In genomic region chr22:22925146-22925794, GRCh38 we compare ENCODE assay signal across 1 cellular context.
TF ChIP-seq lines count a peak whose summit lies in the region.

No MANE protein-coding gene starts in this region.

TF ChIP-seq in K562, 482 proteins besides CTCF, POLR2A, EP300 and RAD21:
- peak; percentile 29; the same call in 1 of the 2 replicates for TF ChIP-seq SPI1 (IDR thresholded peaks at IDR 0.05; ENCODE audit: borderline replicate concordance, low read depth, low read length)
- no peak for TF ChIP-seq EGR1 (conservative IDR thresholded peaks at IDR 0.05)
- 0 out of 2 replicates have a peak, but pooled peaks have one; percentile 26 for TF ChIP-seq HMGXB4 (CRISPR knock-in tag; IDR thresholded peaks at IDR 0.05)
- 0 out of 2 replicates have a peak, but pooled peaks have one; percentile 31 for TF ChIP-seq KLF1 (tag; IDR thresholded peaks at IDR 0.05)
- TF ChIP-seq TBL1XR1 (IDR thresholded peaks at IDR 0.05; ENCODE audit: low read length in 2 of 2): peak in 1 of 2 experiments; percentile 51; a peak in 1 of 4 replicates
- no peak for TF ChIP-seq ZNF197 (CRISPR knock-in tag; IDR thresholded peaks at IDR 0.05; ENCODE audit: low read depth)
- TF ChIP-seq ZKSCAN1 (IDR thresholded peaks at IDR 0.05; ENCODE audit: low read depth, low read length): peak; percentile 20; the same call in 1 of the 2 replicates
- 0 out of 2 replicates have a peak, but pooled peaks have one; percentile 68 for TF ChIP-seq CHCHD3 (CRISPR knock-in tag; IDR thresholded peaks at IDR 0.05)
- TF ChIP-seq GTF2F1 (IDR thresholded peaks at IDR 0.05; ENCODE audit: low read depth, low read length): 0 out of 2 replicates have a peak, but pooled peaks have one; percentile 12
- no peak for TF ChIP-seq ATF1 (CRISPR knock-in tag; IDR thresholded peaks at IDR 0.05)
- 0 out of 2 replicates have a peak, but pooled peaks have one; percentile 2 for TF ChIP-seq ATF1 (tag; IDR thresholded peaks at IDR 0.05)
- TF ChIP-seq PHTF2 (CRISPR knock-in tag; IDR thresholded peaks at IDR 0.05): no peak
- 0 out of 2 replicates have a peak, but pooled peaks have one; percentile 6 for TF ChIP-seq SREBF1 (IDR thresholded peaks at IDR 0.05; ENCODE audit: borderline replicate concordance, low read depth, low read length)
- no peak for TF ChIP-seq HDGF (IDR thresholded peaks at IDR 0.05)
- TF ChIP-seq XRCC5 (IDR thresholded peaks at IDR 0.05; ENCODE audit: low read depth, low read length): no peak
